In the genomic region with DNA sequence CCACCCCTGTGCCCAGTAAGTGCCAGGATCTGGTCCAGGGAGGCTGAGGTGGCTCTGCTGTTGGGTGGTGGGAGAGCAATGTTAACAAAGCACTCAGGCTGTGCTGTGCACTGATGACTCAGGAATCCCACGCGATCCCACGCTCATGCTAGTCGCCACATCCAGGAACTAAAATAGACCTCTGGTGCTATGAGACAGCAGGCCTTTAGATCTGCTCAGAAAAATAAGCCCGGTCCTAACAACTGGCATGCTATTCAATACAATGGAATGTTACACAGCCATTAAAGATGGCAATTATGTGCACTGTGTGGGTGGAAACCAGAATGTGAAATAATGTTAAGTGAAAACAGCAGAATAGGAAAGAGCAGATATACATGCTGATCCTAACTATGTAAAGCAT, we compare ENCODE assay signal across 9 cellular contexts. TPM values are rescaled to one million over a fixed set of nuclear protein-coding genes. Genes with fewer than 3 reads are reported as not detected.
A peak's percentile ranks its signal among the peaks of the same experiment; 100 is the strongest.
DNase-seq lines count a peak whose midpoint lies in the region; ATAC-seq and TF ChIP-seq lines count a peak whose summit lies in the region.
"Had no signal": no experiment of that assay in that cellular context is flagged by ENCODE, and none has a peak within 500 bp of the region (broad histone marks: within the 10 kb centered on the region; RNA-seq: fewer than 3 reads in every experiment).

No MANE protein-coding gene starts in this region.

- BruUV-seq in A673 (replicated peaks; lab: Mats Ljungman, UMichigan), result no TSS peak

- peaks cover 16% of the 10 kb centered on the region for H3K4me1 Mint-ChIP-seq in activated T-helper 2 cell treated with anti-CD3 and anti-CD28 coated beads, Interferon-gamma antibody, Interleukin-2, Interleukin-4, amounts not matched to agents 10 μg/mL and 5 μg/mL and 100 μg/mL, durations not matched to agents 14 hours and 24 hours and 36 hours (ENCODE audit: low read depth)

- no peaks in the 10 kb centered on the region for H3K36me3 ChIP-seq in A673 (ENCODE audit: insufficient read depth, low read length, poor library complexity, severe bottlenecking)

- H3K4me1 ChIP-seq in A673 (ENCODE audit: insufficient read depth, low read length, poor library complexity, severe bottlenecking), result no peaks in the 10 kb centered on the region

- TF ChIP-seq CTCF in A673 (conservative IDR thresholded peaks at IDR 0.05; ENCODE audit: low read depth, low read length), result no peak

- DNase-seq in A673 (ENCODE audit: low spot score) (peak; percentile 38), HCEC 1CT (peak; percentile 77), kidney tubule cell (ENCODE audit: low spot score) (peak; percentile 85), KBM-7 (no peak)
- no peak for DNase-seq in activated T-helper 2 cell treated with anti-CD3 and anti-CD28 coated beads, Interferon-gamma antibody, Interleukin-2, Interleukin-4, amounts not matched to agents 10 μg/mL and 5 μg/mL and 100 μg/mL, durations not matched to agents 14 hours and 24 hours and 36 hours (ENCODE audit: low spot score)
- no peak for DNase-seq in central memory CD4-positive, alpha-beta T cell
- DNase-seq: GF-D8 had no signal

- no peak for ATAC-seq in HG03442 (IDR thresholded peaks at IDR 0.05; ENCODE audit: unreplicated experiment)
- no peak for ATAC-seq in HG02870 (IDR thresholded peaks at IDR 0.05; ENCODE audit: unreplicated experiment)

- H3K27me3 Mint-ChIP-seq in activated T-helper 2 cell treated with anti-CD3 and anti-CD28 coated beads, Interferon-gamma antibody, Interleukin-2, Interleukin-4, amounts not matched to agents 10 μg/mL and 5 μg/mL and 100 μg/mL, durations not matched to agents 14 hours and 24 hours and 36 hours (ENCODE audit: low read depth), result no peaks in the 10 kb centered on the region

- no peak overlapping the region for H3K27ac ChIP-seq in A673 (ENCODE audit: low read depth, low read length, poor library complexity, severe bottlenecking)

- no peaks in the 10 kb centered on the region for H3K9me3 Mint-ChIP-seq in activated T-helper 2 cell treated with anti-CD3 and anti-CD28 coated beads, Interferon-gamma antibody, Interleukin-2, Interleukin-4, amounts not matched to agents 10 μg/mL and 5 μg/mL and 100 μg/mL, durations not matched to agents 14 hours and 24 hours and 36 hours

- in situ Hi-C loops in KBM-7 (cut with MboI; ENCODE audit: low pct_unique_long_range_greater_than_20kb, low sequenced_read_pairs), result no loop called here

- H3K9me3 ChIP-seq in A673 (ENCODE audit: low read depth, low read length, poor library complexity, severe bottlenecking), result no peaks in the 10 kb centered on the region

- H3K4me3 Mint-ChIP-seq in activated T-helper 2 cell treated with anti-CD3 and anti-CD28 coated beads, Interferon-gamma antibody, Interleukin-2, Interleukin-4, amounts not matched to agents 10 μg/mL and 5 μg/mL and 100 μg/mL, durations not matched to agents 14 hours and 24 hours and 36 hours (ENCODE audit: low read depth), result peak overlapping the region; percentile 17

- no peaks in the 10 kb centered on the region for H3K27me3 ChIP-seq in A673 (replicated peaks; ENCODE audit: insufficient read depth, low read depth, low read length, poor library complexity)

- H3K27ac Mint-ChIP-seq in activated T-helper 2 cell treated with anti-CD3 and anti-CD28 coated beads, Interferon-gamma antibody, Interleukin-2, Interleukin-4, amounts not matched to agents 10 μg/mL and 5 μg/mL and 100 μg/mL, durations not matched to agents 14 hours and 24 hours and 36 hours, result peak overlapping the region; percentile 63

- CTCF ChIA-PET in A673 (lab: Charles Lee), result no interaction called here

- H3K4me3 ChIP-seq in A673 (ENCODE audit: low read depth, low read length, poor library complexity, severe bottlenecking), result no peak overlapping the region

- peaks cover 14% of the 10 kb centered on the region for H3K36me3 Mint-ChIP-seq in activated T-helper 2 cell treated with anti-CD3 and anti-CD28 coated beads, Interferon-gamma antibody, Interleukin-2, Interleukin-4, amounts not matched to agents 10 μg/mL and 5 μg/mL and 100 μg/mL, durations not matched to agents 14 hours and 24 hours and 36 hours (ENCODE audit: low read depth)

- POLR2A ChIA-PET in A673 (lab: Charles Lee; ENCODE audit: low non-redundant PET), result no interaction called here

- intact Hi-C loops in A673 (cut with micrococcal nuclease; ENCODE audit: unreplicated experiment), result no loop called here
- intact Hi-C loops in activated T-helper 2 cell treated with anti-CD3 and anti-CD28 coated beads, Interferon-gamma antibody, Interleukin-2, Interleukin-4, amounts not matched to agents 10 μg/mL and 5 μg/mL and 100 μg/mL, durations not matched to agents 14 hours and 24 hours and 36 hours (cut with micrococcal nuclease), result loop anchor here (2.0 to 10.0 kb wide), 2 partner anchors 67 to 171 kb away; a partner anchor contains a TSS

RNA-seq across cellular contexts. Expression of a gene that starts 26.0 kb away (rescaled TPM):
- total RNA-seq in A673 (2021), result not detected in 2 replicates
- not detected in 2 replicates for total RNA-seq in activated T-helper 2 cell treated with anti-CD3 and anti-CD28 coated beads, Interferon-gamma antibody, Interleukin-2, Interleukin-4, amounts not matched to agents 10 μg/mL and 5 μg/mL and 100 μg/mL, durations not matched to agents 14 hours and 24 hours and 36 hours

RNA-seq across cellular contexts. Expression of a gene that starts 56.4 kb away (rescaled TPM):
- 20.8 and 21.3 TPM in 2 replicates for total RNA-seq in A673 (2021)
- total RNA-seq in activated T-helper 2 cell treated with anti-CD3 and anti-CD28 coated beads, Interferon-gamma antibody, Interleukin-2, Interleukin-4, amounts not matched to agents 10 μg/mL and 5 μg/mL and 100 μg/mL, durations not matched to agents 14 hours and 24 hours and 36 hours, result 21.5 and 24.4 TPM in 2 replicates

Comparison
In these comparisons a context has a peak if more than half of its experiments do, and no peak if none do; other contexts are left out.
1. DNase-seq: peak in A673 (single experiment), HCEC 1CT (single experiment) and kidney tubule cell (single experiment); none in activated T-helper 2 cell treated with anti-CD3 and anti-CD28 coated beads, Interferon-gamma antibody, Interleukin-2, Interleukin-4, amounts not matched to agents 10 μg/mL and 5 μg/mL and 100 μg/mL, durations not matched to agents 14 hours and 24 hours and 36 hours (single experiment), central memory CD4-positive, alpha-beta T cell (single experiment) and KBM-7 (single experiment).